23 cellular contexts compared by ENCODE assay signal in the genomic region with DNA sequence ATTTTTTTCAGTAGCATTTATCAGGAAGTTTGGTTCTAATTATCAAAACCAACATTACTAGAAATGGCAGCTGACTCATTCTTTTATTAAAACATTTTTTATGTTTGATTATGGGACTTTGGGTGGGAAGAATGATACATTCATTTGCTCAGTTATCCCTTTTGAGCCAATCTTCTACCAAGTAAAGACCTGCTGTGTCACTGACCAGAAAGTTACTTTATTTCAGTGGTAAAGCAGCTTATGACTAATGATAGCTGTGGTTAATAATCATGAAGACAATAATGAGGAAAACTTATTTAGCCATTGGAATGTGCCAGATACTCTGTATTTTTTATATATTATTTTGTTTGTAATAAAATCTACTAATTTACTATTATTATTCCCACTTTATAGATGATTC.
"Had no signal": no experiment of that assay in that cellular context is flagged by ENCODE, and none has a peak within 500 bp of the region (broad histone marks: within the 10 kb centered on the region; RNA-seq: fewer than 3 reads in every experiment).

No MANE protein-coding gene starts in this region.

- H3K4me1 ChIP-seq: ascending aorta, psoas muscle, tibial nerve had no signal

- H3K27me3 Mint-ChIP-seq: activated naive CD4-positive, alpha-beta T cell treated with anti-CD3 and anti-CD28 coated beads, Interleukin-2, amount 10 ng/mL, durations not matched to agents 7 days and 5 days; naive thymus-derived CD8-positive, alpha-beta T cell; stimulated activated naive CD8-positive, alpha-beta T cell treated with anti-CD3 and anti-CD28 coated beads, Interleukin-15, Interleukin-2, amounts not matched to agents 100 ng/mL and 50 ng/mL, for 24 hours; T-cell had no signal

- H3K27ac ChIP-seq: ascending aorta, ovary, psoas muscle, tibial nerve, VCaP had no signal

- H3K27me3 ChIP-seq: ascending aorta, ovary, tibial nerve had no signal

- DNase-seq: activated CD4-positive, alpha-beta T cell treated with anti-CD3 and anti-CD28 coated beads, Interleukin-2, amount 50 U/mL, for 1 hour; activated CD4-positive, CD25-positive, alpha-beta regulatory T cell treated with anti-CD3 and anti-CD28 coated beads, Interleukin-2, amount 50 U/mL, for 72 hours; activated CD8-positive, alpha-beta memory T cell treated with anti-CD3 and anti-CD28 coated beads, Interleukin-2, amount 50 U/mL, for 4 hours; activated effector memory CD4-positive, alpha-beta T cell treated with Interleukin-2 at 50 U/mL for 16 hours; activated naive CD4-positive, alpha-beta T cell treated with anti-CD3 and anti-CD28 coated beads, Interleukin-2, amount 10 ng/mL, durations not matched to agents 7 days and 5 days; activated T-cell treated with anti-CD3 and anti-CD28 coated beads, Interleukin-2, amount 50 U/mL, for 4 hours; erythroblast; immature natural killer cell; left cardiac atrium; naive thymus-derived CD8-positive, alpha-beta T cell; ovary; psoas muscle; right cardiac atrium; small intestine; stimulated activated CD4-positive, alpha-beta T cell treated with anti-CD3 and anti-CD28 coated beads, Interleukin-15, amount 100 ng/mL, for 24 hours; stimulated activated CD4-positive, alpha-beta T cell treated with anti-CD3 and anti-CD28 coated beads, Interleukin-2, amount 100 ng/mL, for 48 hours; T-cell; T-helper 9 cell had no signal

- H3K9me3 Mint-ChIP-seq: activated naive CD4-positive, alpha-beta T cell treated with anti-CD3 and anti-CD28 coated beads, Interleukin-2, amount 10 ng/mL, durations not matched to agents 7 days and 5 days; stimulated activated naive CD8-positive, alpha-beta T cell treated with anti-CD3 and anti-CD28 coated beads, Interleukin-15, Interleukin-2, amounts not matched to agents 100 ng/mL and 50 ng/mL, for 24 hours had no signal

- H3K4me1 Mint-ChIP-seq: immature natural killer cell had no signal

- H3K4me3 Mint-ChIP-seq: activated naive CD4-positive, alpha-beta T cell treated with anti-CD3 and anti-CD28 coated beads, Interleukin-2, amount 10 ng/mL, durations not matched to agents 7 days and 5 days; activated T-cell treated with anti-CD3 and anti-CD28 coated beads, Interleukin-2, amount 50 U/mL, for 4 hours; immature natural killer cell; naive thymus-derived CD8-positive, alpha-beta T cell; stimulated activated naive CD8-positive, alpha-beta T cell treated with anti-CD3 and anti-CD28 coated beads, Interleukin-15, Interleukin-2, amounts not matched to agents 100 ng/mL and 50 ng/mL, for 24 hours; T-cell had no signal

- H3K9me3 ChIP-seq: ovary had no signal

- ATAC-seq: activated T-cell treated with anti-CD3 and anti-CD28 coated beads, Interleukin-2, amount 50 U/mL, for 4 hours; left cardiac atrium; naive thymus-derived CD8-positive, alpha-beta T cell; psoas muscle; right cardiac atrium; T-cell had no signal

- H3K27ac Mint-ChIP-seq: activated naive CD4-positive, alpha-beta T cell treated with anti-CD3 and anti-CD28 coated beads, Interleukin-2, amount 10 ng/mL, durations not matched to agents 7 days and 5 days; stimulated activated naive CD8-positive, alpha-beta T cell treated with anti-CD3 and anti-CD28 coated beads, Interleukin-15, Interleukin-2, amounts not matched to agents 100 ng/mL and 50 ng/mL, for 24 hours had no signal

- FAIRE-seq: small intestine, urothelium cell line had no signal

- H3K36me3 ChIP-seq: ovary, tibial nerve had no signal

- H3K36me3 Mint-ChIP-seq: activated naive CD4-positive, alpha-beta T cell treated with anti-CD3 and anti-CD28 coated beads, Interleukin-2, amount 10 ng/mL, durations not matched to agents 7 days and 5 days had no signal

- H3K4me3 ChIP-seq: ascending aorta, ovary, psoas muscle, tibial nerve had no signal
